Comparison of ENCODE assay signal across 2 cellular contexts in the genomic region with DNA sequence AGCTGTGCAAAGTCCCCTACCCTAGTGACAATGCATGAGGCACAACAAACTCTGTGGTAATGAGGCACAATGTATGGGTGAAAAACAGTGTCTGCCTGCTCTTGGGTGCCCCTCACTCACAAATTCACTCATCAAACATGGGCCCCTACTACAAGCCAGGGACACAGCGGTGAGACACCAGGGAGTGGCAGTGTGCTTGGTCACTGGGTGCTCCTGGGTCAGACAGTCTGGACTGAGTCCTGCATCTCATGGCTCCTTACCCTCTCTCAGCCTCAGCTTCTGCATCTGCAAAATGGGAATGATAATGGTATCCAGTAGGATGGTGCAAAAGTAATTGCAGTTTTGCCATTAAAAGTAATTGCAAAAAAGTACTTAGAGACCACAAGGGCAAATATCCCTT.
TF ChIP-seq lines count a peak whose summit lies in the region.

No MANE protein-coding gene starts in this region.

TF ChIP-seq in GM23338, 12 proteins besides CTCF, POLR2A, EP300 and RAD21 (continued from another document):
- TF ChIP-seq REST (IDR thresholded peaks at IDR 0.05; ENCODE audit: unreplicated experiment), result no peak
- no peak for TF ChIP-seq ZNF462 (CRISPR knock-in tag; IDR thresholded peaks at IDR 0.05)
- TF ChIP-seq JUNB (IDR thresholded peaks at IDR 0.05; ENCODE audit: unreplicated experiment), result no peak

TF ChIP-seq in WTC11, 78 proteins besides CTCF, POLR2A, EP300 and RAD21 (continued from another document):
- TF ChIP-seq, protein P1, sequence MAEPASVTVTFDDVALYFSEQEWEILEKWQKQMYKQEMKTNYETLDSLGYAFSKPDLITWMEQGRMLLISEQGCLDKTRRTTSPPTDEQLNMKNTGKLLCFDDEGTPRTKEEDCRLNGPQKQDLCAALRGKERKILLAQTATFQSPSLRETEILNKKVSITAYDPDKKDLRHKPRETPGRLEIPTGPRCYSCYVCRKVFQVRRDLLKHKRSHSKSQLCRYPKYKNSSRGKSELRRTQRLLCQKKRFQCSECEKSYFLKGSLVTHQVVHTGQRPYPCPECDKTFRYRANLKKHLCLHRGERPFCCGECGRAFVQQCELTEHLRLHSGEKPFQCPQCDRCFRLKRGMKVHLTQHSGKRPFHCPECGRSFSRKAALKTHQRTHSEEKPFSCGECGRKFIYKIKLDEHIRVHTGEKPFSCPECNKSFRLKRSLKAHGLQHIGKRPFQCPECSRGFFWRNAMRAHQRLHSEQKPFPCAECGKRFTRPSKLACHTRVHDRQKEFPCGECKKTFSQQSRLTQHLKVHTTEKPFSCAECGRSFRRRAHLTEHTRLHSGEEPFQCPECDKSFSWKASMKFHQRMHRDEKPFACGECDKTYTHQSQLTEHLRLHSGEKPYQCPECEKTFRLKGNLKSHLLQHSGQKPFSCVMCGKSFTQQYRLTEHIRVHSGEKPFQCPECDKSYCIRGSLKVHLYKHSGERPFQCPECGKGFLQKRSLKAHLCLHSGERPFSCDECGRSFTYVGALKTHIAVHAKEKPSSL (CRISPR knock-in tag; conservative IDR thresholded peaks at IDR 0.05), result no peak
- TF ChIP-seq E2F5 (CRISPR knock-in tag; IDR thresholded peaks at IDR 0.05) (no peak), MYBL2 (CRISPR knock-in tag; IDR thresholded peaks at IDR 0.05) (no peak), NR2C2 (CRISPR knock-in tag; IDR thresholded peaks at IDR 0.05) (no peak), NFE2L1 (CRISPR knock-in tag; IDR thresholded peaks at IDR 0.05) (no peak), TP53 (CRISPR knock-in tag; IDR thresholded peaks at IDR 0.05) (no peak), ZNF121 (CRISPR knock-in tag; IDR thresholded peaks at IDR 0.05) (no peak), NFYB (CRISPR knock-in tag; conservative IDR thresholded peaks at IDR 0.05; ENCODE audit: low read depth) (no peak), STAT6 (CRISPR knock-in tag; conservative IDR thresholded peaks at IDR 0.05; ENCODE audit: low read depth) (no peak), ESRRA (CRISPR knock-in tag; IDR thresholded peaks at IDR 0.05; ENCODE audit: borderline replicate concordance) (no peak)
- TF ChIP-seq, protein P2, sequence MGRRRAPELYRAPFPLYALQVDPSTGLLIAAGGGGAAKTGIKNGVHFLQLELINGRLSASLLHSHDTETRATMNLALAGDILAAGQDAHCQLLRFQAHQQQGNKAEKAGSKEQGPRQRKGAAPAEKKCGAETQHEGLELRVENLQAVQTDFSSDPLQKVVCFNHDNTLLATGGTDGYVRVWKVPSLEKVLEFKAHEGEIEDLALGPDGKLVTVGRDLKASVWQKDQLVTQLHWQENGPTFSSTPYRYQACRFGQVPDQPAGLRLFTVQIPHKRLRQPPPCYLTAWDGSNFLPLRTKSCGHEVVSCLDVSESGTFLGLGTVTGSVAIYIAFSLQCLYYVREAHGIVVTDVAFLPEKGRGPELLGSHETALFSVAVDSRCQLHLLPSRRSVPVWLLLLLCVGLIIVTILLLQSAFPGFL (CRISPR knock-in tag; IDR thresholded peaks at IDR 0.05; ENCODE audit: borderline replicate concordance), result no peak
